ENCODE assay signal across 1 cellular context in genomic region chr16:87392823-87393679, GRCh38.
TF ChIP-seq lines count a peak whose summit lies in the region.

No MANE protein-coding gene starts in this region.

TF ChIP-seq in HepG2, 621 proteins besides CTCF, POLR2A, EP300 and RAD21 (continued from another document and continues in another):
- 0 out of 2 replicates have a peak, but pooled peaks have one; percentile 34 for TF ChIP-seq KLF6 (CRISPR knock-in tag; IDR thresholded peaks at IDR 0.05)
- TF ChIP-seq TGIF2 (CRISPR knock-in tag; IDR thresholded peaks at IDR 0.05) = 0 out of 2 replicates have a peak, but pooled peaks have one; percentile 47
- TF ChIP-seq LBX2 (CRISPR knock-in tag; IDR thresholded peaks at IDR 0.05; ENCODE audit: borderline replicate concordance) = no peak
- TF ChIP-seq YEATS4 (CRISPR knock-in tag; IDR thresholded peaks at IDR 0.05; ENCODE audit: borderline replicate concordance) = no peak
- TF ChIP-seq FOXK1 (CRISPR knock-in tag; IDR thresholded peaks at IDR 0.05; ENCODE audit: borderline replicate concordance, low read depth) = 0 out of 2 replicates have a peak, but pooled peaks have one; percentile 17
- no peak for TF ChIP-seq ZNF547 (CRISPR knock-in tag; IDR thresholded peaks at IDR 0.05)
- no peak for TF ChIP-seq ZNF460 (CRISPR knock-in tag; IDR thresholded peaks at IDR 0.05; ENCODE audit: borderline replicate concordance)
- peak; percentile 39; the same call in 1 of the 2 replicates for TF ChIP-seq DMAP1 (CRISPR knock-in tag; IDR thresholded peaks at IDR 0.05)
- 0 out of 2 replicates have a peak, but pooled peaks have one; percentile 32 for TF ChIP-seq PRDM15 (CRISPR knock-in tag; IDR thresholded peaks at IDR 0.05)
- TF ChIP-seq MIER3 (CRISPR knock-in tag; IDR thresholded peaks at IDR 0.05; ENCODE audit: borderline replicate concordance) = 0 out of 2 replicates have a peak, but pooled peaks have one; percentile 32
- 0 out of 2 replicates have a peak, but pooled peaks have one; percentile 67 for TF ChIP-seq IKZF5 (CRISPR knock-in tag; IDR thresholded peaks at IDR 0.05)
- TF ChIP-seq MXD3 (CRISPR knock-in tag; IDR thresholded peaks at IDR 0.05) = peak; percentile 60; the same call in 1 of the 2 replicates
- TF ChIP-seq ZNF713 (CRISPR knock-in tag; IDR thresholded peaks at IDR 0.05) = peak; percentile 84; the same call in 1 of the 2 replicates
- TF ChIP-seq ZNF124 (CRISPR knock-in tag; IDR thresholded peaks at IDR 0.05) = 0 out of 2 replicates have a peak, but pooled peaks have one; percentile 23
- TF ChIP-seq ZFAT (CRISPR knock-in tag; conservative IDR thresholded peaks at IDR 0.05) = 0 out of 2 replicates have a peak, but pooled peaks have one; percentile 10
- TF ChIP-seq GPBP1L1 (CRISPR knock-in tag; IDR thresholded peaks at IDR 0.05) = no peak
- peak; percentile 53; the same call in 1 of the 2 replicates for TF ChIP-seq KDM5B (CRISPR knock-in tag; IDR thresholded peaks at IDR 0.05; ENCODE audit: borderline replicate concordance)
- TF ChIP-seq HDAC2 (CRISPR knock-in tag; IDR thresholded peaks at IDR 0.05) = 0 out of 2 replicates have a peak, but pooled peaks have one; percentile 37
- TF ChIP-seq ZBTB33 (CRISPR knock-in tag; IDR thresholded peaks at IDR 0.05) = 0 out of 2 replicates have a peak, but pooled peaks have one; percentile 19
- 0 out of 2 replicates have a peak, but pooled peaks have one; percentile 47 for TF ChIP-seq ZFP82 (CRISPR knock-in tag; IDR thresholded peaks at IDR 0.05; ENCODE audit: borderline replicate concordance)
- peak; percentile 45; the same call in 1 of the 2 replicates for TF ChIP-seq TSC22D2 (CRISPR knock-in tag; IDR thresholded peaks at IDR 0.05; ENCODE audit: borderline replicate concordance)
- no peak for TF ChIP-seq GPN1 (CRISPR knock-in tag; IDR thresholded peaks at IDR 0.05; ENCODE audit: borderline replicate concordance)
- TF ChIP-seq ZNF891 (CRISPR knock-in tag; IDR thresholded peaks at IDR 0.05) = peak; percentile 50; the same call in 1 of the 2 replicates
- TF ChIP-seq BATF2 (CRISPR knock-in tag; IDR thresholded peaks at IDR 0.05) = 0 out of 2 replicates have a peak, but pooled peaks have one; percentile 27
- TF ChIP-seq SOX5 (CRISPR knock-in tag; IDR thresholded peaks at IDR 0.05; ENCODE audit: borderline replicate concordance) = peak; percentile 35; the same call in 1 of the 2 replicates
- 0 out of 2 replicates have a peak, but pooled peaks have one; percentile 16 for TF ChIP-seq GATAD1 (CRISPR knock-in tag; IDR thresholded peaks at IDR 0.05)
- TF ChIP-seq IRF9 (CRISPR knock-in tag; IDR thresholded peaks at IDR 0.05; ENCODE audit: borderline replicate concordance) = no peak
- 0 out of 2 replicates have a peak, but pooled peaks have one; percentile 57 for TF ChIP-seq ZNF333 (CRISPR knock-in tag; IDR thresholded peaks at IDR 0.05; ENCODE audit: borderline replicate concordance)
- TF ChIP-seq SOX6 (IDR thresholded peaks at IDR 0.05) = no peak
- TF ChIP-seq SOX6 (CRISPR knock-in tag; IDR thresholded peaks at IDR 0.05) = peak; percentile 45; the same call in 1 of the 2 replicates
- peak; percentile 61; the same call in 1 of the 2 replicates for TF ChIP-seq ZNF605 (CRISPR knock-in tag; IDR thresholded peaks at IDR 0.05)
- TF ChIP-seq TAF1 (CRISPR knock-in tag; IDR thresholded peaks at IDR 0.05) = peak; percentile 59
- no peak for TF ChIP-seq ZSCAN21 (CRISPR knock-in tag; IDR thresholded peaks at IDR 0.05; ENCODE audit: borderline replicate concordance)
- TF ChIP-seq ARID4A (CRISPR knock-in tag; IDR thresholded peaks at IDR 0.05; ENCODE audit: borderline replicate concordance) = peak; percentile 68; the same call in 1 of the 2 replicates
- 0 out of 2 replicates have a peak, but pooled peaks have one; percentile 42 for TF ChIP-seq ZNF816 (CRISPR knock-in tag; IDR thresholded peaks at IDR 0.05; ENCODE audit: borderline replicate concordance)
- TF ChIP-seq ARHGAP35 (CRISPR knock-in tag; IDR thresholded peaks at IDR 0.05; ENCODE audit: borderline replicate concordance) = no peak
- peak; percentile 42; the same call in 1 of the 2 replicates for TF ChIP-seq ZNF687 (CRISPR knock-in tag; IDR thresholded peaks at IDR 0.05)
- peak; percentile 29 for TF ChIP-seq PHF5A (CRISPR knock-in tag; IDR thresholded peaks at IDR 0.05; ENCODE audit: low read depth, unreplicated experiment)
- no peak for TF ChIP-seq TRIM24 (CRISPR knock-in tag; IDR thresholded peaks at IDR 0.05)
- TF ChIP-seq KMT2A (CRISPR knock-in tag; IDR thresholded peaks at IDR 0.05) = peak; percentile 79
